1 cellular context compared by ENCODE assay signal in genomic region chr15:36527512-36528162, GRCh38.
TF ChIP-seq lines count a peak whose summit lies in the region.

No MANE protein-coding gene starts in this region.

TF ChIP-seq in neural cell, 6 proteins besides CTCF, POLR2A, EP300 and RAD21 (continued from another document):
- peak; percentile 64 for TF ChIP-seq REST (IDR thresholded peaks at IDR 0.05; ENCODE audit: borderline replicate concordance)
